In genomic region chr5:151101151-151101550, GRCh38 we compare ENCODE assay signal across 2 cellular contexts.
TF ChIP-seq lines count a peak whose summit lies in the region.

No MANE protein-coding gene starts in this region.

TF ChIP-seq in liver, 16 proteins besides CTCF, POLR2A, EP300 and RAD21:
- no peak for TF ChIP-seq ATF3 (IDR thresholded peaks at IDR 0.05)
- TF ChIP-seq SP1 (IDR thresholded peaks at IDR 0.05) = no peak
- no peak for TF ChIP-seq REST (IDR thresholded peaks at IDR 0.05)
- TF ChIP-seq YY1 (IDR thresholded peaks at IDR 0.05) = no peak
- no peak for TF ChIP-seq RXRA (IDR thresholded peaks at IDR 0.05)
- no peak for TF ChIP-seq JUND (IDR thresholded peaks at IDR 0.05)
- no peak for TF ChIP-seq ZBTB33 (IDR thresholded peaks at IDR 0.05)
- no peak for TF ChIP-seq TAF1 (conservative IDR thresholded peaks at IDR 0.05)
- TF ChIP-seq HNF4A (conservative IDR thresholded peaks at IDR 0.05) = no peak
- TF ChIP-seq EGR1 (IDR thresholded peaks at IDR 0.05; ENCODE audit: low read depth in 2 of 2) = no peak
- TF ChIP-seq MAX (IDR thresholded peaks at IDR 0.05) = no peak
- TF ChIP-seq FOXA1 (IDR thresholded peaks at IDR 0.05) = no peak
- TF ChIP-seq HNF4G (IDR thresholded peaks at IDR 0.05) = no peak
- no peak for TF ChIP-seq GABPA (IDR thresholded peaks at IDR 0.05 in 1 of 2, conservative IDR thresholded peaks at IDR 0.05 in 1 of 2)
- no peak for TF ChIP-seq FOXA2 (IDR thresholded peaks at IDR 0.05)

TF ChIP-seq in HepG2, 621 proteins besides CTCF, POLR2A, EP300 and RAD21:
- TF ChIP-seq PBX2 (CRISPR knock-in tag; IDR thresholded peaks at IDR 0.05) (no peak), FLYWCH1 (CRISPR knock-in tag; IDR thresholded peaks at IDR 0.05) (no peak), ATRX (CRISPR knock-in tag; IDR thresholded peaks at IDR 0.05; ENCODE audit: borderline replicate concordance) (no peak), E2F2 (CRISPR knock-in tag; IDR thresholded peaks at IDR 0.05; ENCODE audit: borderline replicate concordance) (no peak), TOE1 (CRISPR knock-in tag; IDR thresholded peaks at IDR 0.05) (no peak), ZNF660 (CRISPR knock-in tag; IDR thresholded peaks at IDR 0.05; ENCODE audit: borderline replicate concordance, low read depth) (no peak), TEAD2 (CRISPR knock-in tag; IDR thresholded peaks at IDR 0.05) (no peak), GLMP (CRISPR knock-in tag; IDR thresholded peaks at IDR 0.05; ENCODE audit: borderline replicate concordance) (no peak), TBL1XR1 (IDR thresholded peaks at IDR 0.05; ENCODE audit: borderline replicate concordance, low read length, partially characterized antibody) (no peak)
